1 cellular context compared by ENCODE assay signal in genomic region chr12:56020437-56021189, GRCh38.
TF ChIP-seq lines count a peak whose summit lies in the region.

Gene IKZF4 (plus strand): TSS chr12:56021043. CDS start chr12:56021494, 451 bp downstream.

TF ChIP-seq in WTC11, 78 proteins besides CTCF, POLR2A, EP300 and RAD21 (continued from another document):
- TF ChIP-seq HMGXB4 (CRISPR knock-in tag; IDR thresholded peaks at IDR 0.05), result no peak
TF ChIP-seq in WTC11: peak in this region for 0.
